ENCODE assay signal across 9 cellular contexts in the genomic region with DNA sequence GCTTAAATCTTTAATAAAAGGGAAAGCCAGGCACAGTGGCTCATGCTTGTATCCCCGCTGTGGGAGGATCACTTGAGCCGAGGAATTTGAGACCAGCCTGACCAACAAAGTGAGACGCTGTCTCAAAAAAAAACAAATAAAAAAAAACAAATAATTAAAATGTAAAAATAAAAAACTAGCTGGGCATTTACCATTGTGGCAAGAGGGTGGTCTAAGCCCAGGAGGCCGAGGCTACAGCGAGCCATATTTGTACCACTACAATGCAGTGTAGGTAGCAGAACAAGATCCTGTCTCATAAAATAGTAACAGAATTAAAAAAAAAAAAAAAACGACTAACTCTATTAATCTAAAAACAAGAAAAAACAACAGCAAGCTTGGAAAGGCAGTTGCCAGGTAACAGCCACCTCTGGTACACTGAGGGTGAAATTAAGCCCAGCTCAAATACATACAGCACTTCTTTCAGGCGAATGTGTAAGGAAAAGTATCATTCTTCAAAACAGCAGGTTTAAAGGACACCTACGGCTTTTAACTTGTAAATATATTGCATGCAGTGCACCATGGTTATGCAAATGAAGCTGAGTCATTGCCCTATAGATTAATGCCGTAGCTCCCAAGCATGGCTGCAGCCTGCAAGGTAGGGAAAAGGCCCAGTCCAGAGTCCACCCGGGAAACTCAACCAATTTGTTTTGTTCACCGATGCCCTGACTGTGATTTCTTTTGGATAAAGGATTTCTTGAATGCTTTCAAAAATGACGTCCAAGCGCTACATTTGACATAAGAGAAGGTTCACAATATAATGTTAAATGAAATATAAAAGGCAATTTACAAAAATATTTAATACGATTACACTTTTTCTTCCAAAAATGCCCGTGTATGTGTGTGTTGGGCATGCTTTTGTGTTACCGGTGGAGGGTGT. TPM values are rescaled to one million over a fixed set of nuclear protein-coding genes. Genes with fewer than 3 reads are reported as not detected.
DNase-seq lines count a peak whose midpoint lies in the region; ATAC-seq, FAIRE-seq and TF ChIP-seq lines count a peak whose summit lies in the region.
"Had no signal": no experiment of that assay in that cellular context is flagged by ENCODE, and none has a peak within 500 bp of the region (broad histone marks: within the 10 kb centered on the region; RNA-seq: fewer than 3 reads in every experiment).

No MANE protein-coding gene starts in this region.

- H3K4me3 ChIP-seq in GM12878 = no peak overlapping the region
- no peak overlapping the region for H3K4me3 ChIP-seq in lower lobe of right lung
- H3K4me3 ChIP-seq in effector memory CD4-positive, alpha-beta T cell (ENCODE audit: insufficient read depth, low read depth, low read length, poor library complexity, severe bottlenecking) = no peak overlapping the region

- TF ChIP-seq EP300 in GM12878 (IDR thresholded peaks at IDR 0.05; ENCODE audit: borderline replicate concordance in 1 of 2, control insufficient read depth in 1 of 2, low read depth in 2 of 2, low read length in 2 of 2) = no peak

- no peak for TF ChIP-seq RAD21 in GM12878 (IDR thresholded peaks at IDR 0.05; ENCODE audit: insufficient read depth, low read depth, low read length)

- H3K27ac ChIP-seq in GM12878 (ENCODE audit: control insufficient read depth, insufficient read depth) = no peak overlapping the region
- H3K27ac ChIP-seq in lower lobe of right lung = no peak overlapping the region
- H3K27ac ChIP-seq in effector memory CD4-positive, alpha-beta T cell (ENCODE audit: insufficient read depth, low read length, poor library complexity, severe bottlenecking) = no peak overlapping the region

- ATAC-seq in GM12878 (peak; percentile 79), lower lobe of right lung (no peak), HG03039 (IDR thresholded peaks at IDR 0.05; ENCODE audit: unreplicated experiment) (no peak)

- no peak overlapping the region for H3K4me2 ChIP-seq in GM12878 (ENCODE audit: control insufficient read depth, insufficient read depth)

- H3K4me1 ChIP-seq in GM12878 (ENCODE audit: control insufficient read depth, insufficient read depth, low read length) = no peaks in the 10 kb centered on the region
- H3K4me1 ChIP-seq in lower lobe of right lung = no peaks in the 10 kb centered on the region
- no peaks in the 10 kb centered on the region for H3K4me1 ChIP-seq in effector memory CD4-positive, alpha-beta T cell (ENCODE audit: control insufficient read depth, insufficient read depth, low read length, poor library complexity, severe bottlenecking)

- H3K79me2 ChIP-seq in GM12878 (ENCODE audit: control insufficient read depth, insufficient read depth, low read length) = no peaks in the 10 kb centered on the region

- H3K27me3 ChIP-seq in GM12878 (replicated peaks in 1 of 2; ENCODE audit: control insufficient read depth in 2 of 2, insufficient read depth in 2 of 2, low read length in 1 of 2) (no peaks in the 10 kb centered on the region), lower lobe of right lung (ENCODE audit: low read depth) (no peaks in the 10 kb centered on the region)
- H3K27me3 ChIP-seq in effector memory CD4-positive, alpha-beta T cell (replicated peaks; ENCODE audit: control insufficient read depth, insufficient read depth, low read length, poor library complexity, severe bottlenecking) = no peaks in the 10 kb centered on the region

- SMC1A ChIA-PET in GM12878 (lab: Charles Lee; ENCODE audit: uncharacterized antibody, unreplicated experiment) = no interaction called here

- BruUV-seq in GM12878 (replicated peaks; lab: Mats Ljungman, UMichigan) = TSS peak; percentile 100

- no peaks in the 10 kb centered on the region for H4K20me1 ChIP-seq in GM12878 (ENCODE audit: control insufficient read depth, insufficient read depth)

- RAD21 ChIA-PET in GM12878 (lab: Charles Lee; ENCODE audit: unreplicated experiment) = no interaction called here

- no peak overlapping the region for H3K9ac ChIP-seq in GM12878 (ENCODE audit: control insufficient read depth, insufficient read depth, low read length)

- DNase-seq in NAMALWA (ENCODE audit: low spot score) (peak; percentile 58), GM12878 (ENCODE audit: low read depth, low spot score) (no peak), mucosa of gallbladder (ENCODE audit: low spot score) (peak; percentile 21), lower lobe of right lung (no peak), NOMO-1 treated with dmso at 0.1 percent for 144 hours (lab: John Stamatoyannopoulos, UW; ENCODE audit: unreplicated experiment) (no peak)
- no peak for DNase-seq in effector memory CD4-positive, alpha-beta T cell
- DNase-seq: naive B cell had no signal

- WGBS in GM12878 (ENCODE audit: insufficient coverage, insufficient replicate concordance, low lambda C conversion rate, missing lambda C conversion rate) = 37% methylated on average over 16 of the region's 16 CpGs

- TF ChIP-seq CTCF in GM12878 (IDR thresholded peaks at IDR 0.05 in 2 of 3, conservative IDR thresholded peaks at IDR 0.05 in 1 of 3; ENCODE audit: control insufficient read depth in 2 of 3, extremely low read depth in 1 of 3, insufficient read depth in 1 of 3, low read depth in 3 of 3, low read length in 3 of 3) (no peak), lower lobe of right lung (IDR thresholded peaks at IDR 0.05) (no peak)

- H3K9me3 ChIP-seq in GM12878 (replicated peaks; ENCODE audit: control insufficient read depth, insufficient read depth, low read length) = no peaks in the 10 kb centered on the region
- no peaks in the 10 kb centered on the region for H3K9me3 ChIP-seq in lower lobe of right lung
- no peaks in the 10 kb centered on the region for H3K9me3 ChIP-seq in effector memory CD4-positive, alpha-beta T cell (ENCODE audit: control insufficient read depth, low read length)

- in situ Hi-C loops in GM12878 (cut with MboI) = no loop called here

- POLR2A ChIA-PET in GM12878 (lab: Charles Lee) = no interaction called here

- FAIRE-seq in G401.6 (lab: Jason Lieb, UNC) = peak; percentile 95
- FAIRE-seq in GM12878 (lab: Jason Lieb, UNC) = peak; percentile 31

- intact Hi-C loops in GM12878 (cut with micrococcal nuclease; ENCODE audit: unreplicated experiment) = no loop called here
- intact Hi-C loops in lower lobe of right lung (cut with DNase I) = no loop called here

- H3K36me3 ChIP-seq in GM12878 (ENCODE audit: control insufficient read depth in 2 of 2, insufficient read depth in 2 of 2, low read length in 1 of 2) = no peaks in the 10 kb centered on the region
- H3K36me3 ChIP-seq in lower lobe of right lung = no peaks in the 10 kb centered on the region
- H3K36me3 ChIP-seq in effector memory CD4-positive, alpha-beta T cell (ENCODE audit: control insufficient read depth, insufficient read depth, low read length) = no peaks in the 10 kb centered on the region

- CTCF ChIA-PET in GM12878 (lab: Yijun Ruan, JAX) = no interaction called here

- peak; percentile 49; the same call in 1 of the 2 replicates for TF ChIP-seq POLR2A in GM12878 (IDR thresholded peaks at IDR 0.05; ENCODE audit: low read depth, low read length)

- peak overlapping the region; percentile 46; the same call in 1 of the 2 replicates for H2AFZ ChIP-seq in GM12878 (ENCODE audit: control insufficient read depth, low read depth, low read length)

RNA-seq across cellular contexts. Expression of a gene that starts 14.5 kb away (rescaled TPM):
- total RNA-seq in GM12878 (2013; cell fraction: nucleolus; rRNA removed) = 23.7 and 24.1 TPM in 2 replicates
- total RNA-seq in GM12878 (2014; rRNA removed) (18.9 and 20.5 TPM in 2 replicates), GM12878 (2014; rRNA removed; fragmentation: Illumina TruSeq; extraction: Trizol) (27.5 and 29.5 TPM in 2 replicates), GM12878 (2021) (19.7 and 20.1 TPM in 2 replicates), mucosa of gallbladder (11.6 TPM), lower lobe of right lung (11.2 TPM)
- 9.9 TPM for polyA plus RNA-seq in GM12878 (2011; ENCODE audit: low read depth)
- polyA plus RNA-seq in GM12878 (2011; rRNA removed) (40.7 and 46.2 TPM in 2 replicates), GM12878 (2014; fragmentation: Illumina TruSeq; extraction: Trizol) (33.4 and 40.9 TPM in 2 replicates), GM12878 (2014; fragmentation: Nextera tagmentation; extraction: Ambion mirVana) (10 to 100 TPM in 1 of 2 experiments, 1 to 10 TPM in 1; 9.9 to 13.2 TPM), GM12878 (2014; rRNA removed) (20.9 and 25.6 TPM in 2 replicates), GM12878 (2016; fragmentation: Nextera tagmentation; extraction: Ambion mirVana) (10 to 100 TPM; 17.6 to 17.8 TPM)
- 16.9 and 20.0 TPM in 2 replicates for polyA plus RNA-seq in GM12878 (2011; cell fraction: cytosol; rRNA removed)
- polyA plus RNA-seq in GM12878 (2011; cell fraction: nucleus; rRNA removed) = 35.0 and 35.4 TPM in 2 replicates
- 13.8 and 14.7 TPM in 2 replicates for polyA plus RNA-seq in GM12878 (2012)
- 13.5 and 17.5 TPM in 2 replicates for polyA minus RNA-seq in GM12878 (2011; rRNA and poly(A)+ RNA removed)
- polyA minus RNA-seq in GM12878 (2011; cell fraction: cytosol; rRNA and poly(A)+ RNA removed) = 6.8 and 9.8 TPM in 2 replicates
- polyA minus RNA-seq in GM12878 (2011; cell fraction: nucleus; rRNA and poly(A)+ RNA removed) = 6.2 and 9.4 TPM in 2 replicates

RNA-seq across cellular contexts. Expression of a gene that starts 52.3 kb away (rescaled TPM):
- total RNA-seq in GM12878 (2013; cell fraction: nucleolus; rRNA removed) = 12.6 and 13.9 TPM in 2 replicates
- 20.7 and 23.1 TPM in 2 replicates for total RNA-seq in GM12878 (2014; rRNA removed)
- total RNA-seq in GM12878 (2014; rRNA removed; fragmentation: Illumina TruSeq; extraction: Trizol) = 20.9 and 22.1 TPM in 2 replicates
- total RNA-seq in GM12878 (2021) = 17.6 and 20.3 TPM in 2 replicates
- 4.9 TPM for polyA plus RNA-seq in GM12878 (2011; ENCODE audit: low read depth)
- polyA plus RNA-seq in GM12878 (2011; rRNA removed) = 11.5 and 16.7 TPM in 2 replicates
- 7.7 and 7.9 TPM in 2 replicates for polyA plus RNA-seq in GM12878 (2011; cell fraction: cytosol; rRNA removed)
- polyA plus RNA-seq in GM12878 (2011; cell fraction: nucleus; rRNA removed) = 3.1 and 3.3 TPM in 2 replicates
- polyA plus RNA-seq in GM12878 (2012) = 9.0 and 9.8 TPM in 2 replicates
- polyA plus RNA-seq in GM12878 (2014; fragmentation: Illumina TruSeq; extraction: Trizol) = 11.3 and 13.6 TPM in 2 replicates
- polyA plus RNA-seq in GM12878 (2014; fragmentation: Nextera tagmentation; extraction: Ambion mirVana) = 1 to 10 TPM; 5.9 to 6.1 TPM
- 14.8 and 15.1 TPM in 2 replicates for polyA plus RNA-seq in GM12878 (2014; rRNA removed)
- 10 to 100 TPM; 29.2 to 29.9 TPM for polyA plus RNA-seq in GM12878 (2016; fragmentation: Nextera tagmentation; extraction: Ambion mirVana)
- 9.9 and 10.0 TPM in 2 replicates for polyA minus RNA-seq in GM12878 (2011; rRNA and poly(A)+ RNA removed)
- polyA minus RNA-seq in GM12878 (2011; cell fraction: cytosol; rRNA and poly(A)+ RNA removed) = 5.3 and 6.8 TPM in 2 replicates
- 2.7 and 5.3 TPM in 2 replicates for polyA minus RNA-seq in GM12878 (2011; cell fraction: nucleus; rRNA and poly(A)+ RNA removed)
- 42.6 TPM for total RNA-seq in mucosa of gallbladder
- total RNA-seq in lower lobe of right lung = 21.8 TPM

RNA-seq across cellular contexts. Expression of a gene that starts 59.3 kb away (rescaled TPM):
- 51.7 and 54.8 TPM in 2 replicates for total RNA-seq in GM12878 (2013; cell fraction: nucleolus; rRNA removed)
- total RNA-seq in GM12878 (2014; rRNA removed) (15.4 and 18.6 TPM in 2 replicates), GM12878 (2014; rRNA removed; fragmentation: Illumina TruSeq; extraction: Trizol) (17.6 and 17.8 TPM in 2 replicates), GM12878 (2021) (13.3 and 14.9 TPM in 2 replicates), mucosa of gallbladder (18.5 TPM), lower lobe of right lung (11.3 TPM)
- 6.3 TPM for polyA plus RNA-seq in GM12878 (2011; ENCODE audit: low read depth)
- polyA plus RNA-seq in GM12878 (2011; rRNA removed) (16.9 and 23.3 TPM in 2 replicates), GM12878 (2014; fragmentation: Illumina TruSeq; extraction: Trizol) (15.0 and 19.2 TPM in 2 replicates), GM12878 (2014; fragmentation: Nextera tagmentation; extraction: Ambion mirVana) (1 to 10 TPM; 5.9 to 7.7 TPM), GM12878 (2014; rRNA removed) (11.5 and 11.8 TPM in 2 replicates), GM12878 (2016; fragmentation: Nextera tagmentation; extraction: Ambion mirVana) (10 to 100 TPM; 11.9 to 13.5 TPM)
- polyA plus RNA-seq in GM12878 (2011; cell fraction: cytosol; rRNA removed) = 7.4 and 9.1 TPM in 2 replicates
- 11.1 and 12.1 TPM in 2 replicates for polyA plus RNA-seq in GM12878 (2011; cell fraction: nucleus; rRNA removed)
- polyA plus RNA-seq in GM12878 (2012) = 6.1 and 8.4 TPM in 2 replicates
- polyA minus RNA-seq in GM12878 (2011; rRNA and poly(A)+ RNA removed) = 18.9 and 20.1 TPM in 2 replicates
- 5.1 and 7.9 TPM in 2 replicates for polyA minus RNA-seq in GM12878 (2011; cell fraction: cytosol; rRNA and poly(A)+ RNA removed)
- polyA minus RNA-seq in GM12878 (2011; cell fraction: nucleus; rRNA and poly(A)+ RNA removed) = 9.6 and 12.4 TPM in 2 replicates

Comparison
In these comparisons a context has a peak if more than half of its experiments do, and no peak if none do; other contexts are left out.
1. DNase-seq: peak in NAMALWA (single experiment) and mucosa of gallbladder (single experiment); none in GM12878 (single experiment), lower lobe of right lung (single experiment), effector memory CD4-positive, alpha-beta T cell (0 of 3) and NOMO-1 treated with dmso at 0.1 percent for 144 hours (single experiment).